In the genomic region with DNA sequence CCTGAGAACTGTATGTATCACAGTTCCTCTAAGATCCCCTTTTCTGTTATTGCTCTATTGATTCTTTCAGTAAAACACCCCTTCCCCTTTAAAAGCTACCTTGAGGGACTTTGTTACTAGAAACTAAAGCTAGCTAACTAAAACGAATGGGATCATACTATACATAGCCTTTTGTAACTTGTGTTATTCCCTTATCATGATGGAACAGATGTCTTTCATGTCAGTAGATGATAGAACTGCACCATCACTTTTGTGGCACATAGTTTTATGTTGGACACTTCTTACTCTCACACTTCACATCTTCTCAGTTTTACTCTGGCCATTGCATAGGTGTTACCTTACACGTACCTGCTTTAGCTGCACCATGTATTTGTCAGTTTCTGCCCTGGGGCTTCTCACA, we compare ENCODE assay signal across 1 cellular context.
TF ChIP-seq lines count a peak whose summit lies in the region.

No MANE protein-coding gene starts in this region.

TF ChIP-seq in K562, 482 proteins besides CTCF, POLR2A, EP300 and RAD21 (continues in another document):
- TF ChIP-seq CBX3 (IDR thresholded peaks at IDR 0.05; ENCODE audit: borderline replicate concordance in 1 of 2, low read length in 2 of 2) (no peak), JUND (IDR thresholded peaks at IDR 0.05; ENCODE audit: borderline replicate concordance, low read depth, low read length) (0 out of 2 replicates have a peak, but pooled peaks have one; percentile 5), JUND (tag; IDR thresholded peaks at IDR 0.05; ENCODE audit: borderline replicate concordance, low read depth, low read length) (peak; percentile 31; the same call in 1 of the 3 replicates), RBM17 (IDR thresholded peaks at IDR 0.05; ENCODE audit: borderline replicate concordance, low read depth, low read length) (no peak), PRPF4 (IDR thresholded peaks at IDR 0.05; ENCODE audit: insufficient read depth, low read depth, low read length, poor library complexity, severe bottlenecking) (no peak), SMC3 (conservative IDR thresholded peaks at IDR 0.05; ENCODE audit: insufficient read depth, low read depth, low read length) (no peak), ZNF717 (CRISPR knock-in tag; IDR thresholded peaks at IDR 0.05) (no peak), ZNF551 (CRISPR knock-in tag; IDR thresholded peaks at IDR 0.05) (no peak), DNMT1 (IDR thresholded peaks at IDR 0.05) (no peak), YBX1 (IDR thresholded peaks at IDR 0.05) (no peak), ZNF174 (CRISPR knock-in tag; IDR thresholded peaks at IDR 0.05) (no peak), DPF2 (IDR thresholded peaks at IDR 0.05) (peak; percentile 74), TAL1 (IDR thresholded peaks at IDR 0.05) (peak; percentile 72), ZNF175 (CRISPR knock-in tag; IDR thresholded peaks at IDR 0.05; ENCODE audit: low read depth) (no peak), MEIS2 (IDR thresholded peaks at IDR 0.05; ENCODE audit: partially characterized antibody) (peak; percentile 91), CBX8 (IDR thresholded peaks at IDR 0.05; ENCODE audit: borderline replicate concordance, extremely low read depth, low read depth, low read length, poor library complexity, severe bottlenecking) (no peak), NCOR1 (IDR thresholded peaks at IDR 0.05) (peak; percentile 41; the same call in 1 of the 2 replicates), ZKSCAN8 (CRISPR knock-in tag; IDR thresholded peaks at IDR 0.05) (no peak), STAG1 (CRISPR knock-in tag; IDR thresholded peaks at IDR 0.05; ENCODE audit: borderline replicate concordance) (no peak), GTF2F1 (IDR thresholded peaks at IDR 0.05; ENCODE audit: low read depth, low read length) (no peak), HNRNPLL (IDR thresholded peaks at IDR 0.05; ENCODE audit: low read depth, low read length, poor library complexity, severe bottlenecking) (no peak), RBM25 (IDR thresholded peaks at IDR 0.05; ENCODE audit: low read depth, low read length, severe bottlenecking) (no peak), POLR2AphosphoS5 (IDR thresholded peaks at IDR 0.05; ENCODE audit: control insufficient read depth, insufficient read depth, low read depth, low read length) (no peak), DACH1 (IDR thresholded peaks at IDR 0.05; ENCODE audit: partially characterized antibody) (no peak), ATF7 (IDR thresholded peaks at IDR 0.05) (0 out of 2 replicates have a peak, but pooled peaks have one; percentile 13), LEF1 (IDR thresholded peaks at IDR 0.05) (peak; percentile 51; the same call in 1 of the 2 replicates), CCNT2 (IDR thresholded peaks at IDR 0.05; ENCODE audit: borderline replicate concordance, extremely low read depth, insufficient read length, low read depth, low read length) (no peak), SMAD1 (IDR thresholded peaks at IDR 0.05; ENCODE audit: low read depth, low read length, partially characterized antibody) (no peak), ZNF699 (CRISPR knock-in tag; IDR thresholded peaks at IDR 0.05; ENCODE audit: insufficient replicate concordance) (no peak), NFIC (IDR thresholded peaks at IDR 0.05) (no peak), CBFA2T2 (conservative IDR thresholded peaks at IDR 0.05) (peak; percentile 43), ZFP1 (CRISPR knock-in tag; IDR thresholded peaks at IDR 0.05) (no peak), SMARCA4 (IDR thresholded peaks at IDR 0.05) (peak; percentile 79), MCM3 (IDR thresholded peaks at IDR 0.05) (no peak), ZNF311 (CRISPR knock-in tag; IDR thresholded peaks at IDR 0.05) (no peak), CHD4 (IDR thresholded peaks at IDR 0.05; ENCODE audit: insufficient read depth, insufficient replicate concordance, low read depth, low read length, poor library complexity, severe bottlenecking) (no peak), SOX6 (IDR thresholded peaks at IDR 0.05) (0 out of 2 replicates have a peak, but pooled peaks have one; percentile 26), GATAD2B (IDR thresholded peaks at IDR 0.05; ENCODE audit: borderline replicate concordance) (no peak)
- TF ChIP-seq, protein P1, sequence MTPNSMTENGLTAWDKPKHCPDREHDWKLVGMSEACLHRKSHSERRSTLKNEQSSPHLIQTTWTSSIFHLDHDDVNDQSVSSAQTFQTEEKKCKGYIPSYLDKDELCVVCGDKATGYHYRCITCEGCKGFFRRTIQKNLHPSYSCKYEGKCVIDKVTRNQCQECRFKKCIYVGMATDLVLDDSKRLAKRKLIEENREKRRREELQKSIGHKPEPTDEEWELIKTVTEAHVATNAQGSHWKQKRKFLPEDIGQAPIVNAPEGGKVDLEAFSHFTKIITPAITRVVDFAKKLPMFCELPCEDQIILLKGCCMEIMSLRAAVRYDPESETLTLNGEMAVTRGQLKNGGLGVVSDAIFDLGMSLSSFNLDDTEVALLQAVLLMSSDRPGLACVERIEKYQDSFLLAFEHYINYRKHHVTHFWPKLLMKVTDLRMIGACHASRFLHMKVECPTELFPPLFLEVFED (CRISPR knock-in tag; conservative IDR thresholded peaks at IDR 0.05): no peak
- TF ChIP-seq, protein P2, sequence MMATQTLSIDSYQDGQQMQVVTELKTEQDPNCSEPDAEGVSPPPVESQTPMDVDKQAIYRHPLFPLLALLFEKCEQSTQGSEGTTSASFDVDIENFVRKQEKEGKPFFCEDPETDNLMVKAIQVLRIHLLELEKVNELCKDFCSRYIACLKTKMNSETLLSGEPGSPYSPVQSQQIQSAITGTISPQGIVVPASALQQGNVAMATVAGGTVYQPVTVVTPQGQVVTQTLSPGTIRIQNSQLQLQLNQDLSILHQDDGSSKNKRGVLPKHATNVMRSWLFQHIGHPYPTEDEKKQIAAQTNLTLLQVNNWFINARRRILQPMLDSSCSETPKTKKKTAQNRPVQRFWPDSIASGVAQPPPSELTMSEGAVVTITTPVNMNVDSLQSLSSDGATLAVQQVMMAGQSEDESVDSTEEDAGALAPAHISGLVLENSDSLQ (IDR thresholded peaks at IDR 0.05): peak; percentile 62
- TF ChIP-seq, protein P3, sequence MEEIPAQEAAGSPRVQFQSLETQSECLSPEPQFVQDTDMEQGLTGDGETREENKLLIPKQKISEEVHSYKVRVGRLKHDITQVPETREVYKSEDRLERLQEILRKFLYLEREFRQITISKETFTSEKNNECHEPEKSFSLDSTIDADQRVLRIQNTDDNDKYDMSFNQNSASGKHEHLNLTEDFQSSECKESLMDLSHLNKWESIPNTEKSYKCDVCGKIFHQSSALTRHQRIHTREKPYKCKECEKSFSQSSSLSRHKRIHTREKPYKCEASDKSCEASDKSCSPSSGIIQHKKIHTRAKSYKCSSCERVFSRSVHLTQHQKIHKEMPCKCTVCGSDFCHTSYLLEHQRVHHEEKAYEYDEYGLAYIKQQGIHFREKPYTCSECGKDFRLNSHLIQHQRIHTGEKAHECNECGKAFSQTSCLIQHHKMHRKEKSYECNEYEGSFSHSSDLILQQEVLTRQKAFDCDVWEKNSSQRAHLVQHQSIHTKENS (CRISPR knock-in tag; IDR thresholded peaks at IDR 0.05): no peak
- TF ChIP-seq, protein P4, sequence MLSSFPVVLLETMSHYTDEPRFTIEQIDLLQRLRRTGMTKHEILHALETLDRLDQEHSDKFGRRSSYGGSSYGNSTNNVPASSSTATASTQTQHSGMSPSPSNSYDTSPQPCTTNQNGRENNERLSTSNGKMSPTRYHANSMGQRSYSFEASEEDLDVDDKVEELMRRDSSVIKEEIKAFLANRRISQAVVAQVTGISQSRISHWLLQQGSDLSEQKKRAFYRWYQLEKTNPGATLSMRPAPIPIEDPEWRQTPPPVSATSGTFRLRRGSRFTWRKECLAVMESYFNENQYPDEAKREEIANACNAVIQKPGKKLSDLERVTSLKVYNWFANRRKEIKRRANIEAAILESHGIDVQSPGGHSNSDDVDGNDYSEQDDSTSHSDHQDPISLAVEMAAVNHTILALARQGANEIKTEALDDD (IDR thresholded peaks at IDR 0.05): peak; percentile 89
- TF ChIP-seq, protein P5, sequence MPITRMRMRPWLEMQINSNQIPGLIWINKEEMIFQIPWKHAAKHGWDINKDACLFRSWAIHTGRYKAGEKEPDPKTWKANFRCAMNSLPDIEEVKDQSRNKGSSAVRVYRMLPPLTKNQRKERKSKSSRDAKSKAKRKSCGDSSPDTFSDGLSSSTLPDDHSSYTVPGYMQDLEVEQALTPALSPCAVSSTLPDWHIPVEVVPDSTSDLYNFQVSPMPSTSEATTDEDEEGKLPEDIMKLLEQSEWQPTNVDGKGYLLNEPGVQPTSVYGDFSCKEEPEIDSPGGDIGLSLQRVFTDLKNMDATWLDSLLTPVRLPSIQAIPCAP (CRISPR knock-in tag; IDR thresholded peaks at IDR 0.05; ENCODE audit: borderline replicate concordance): no peak
- TF ChIP-seq, protein P6, sequence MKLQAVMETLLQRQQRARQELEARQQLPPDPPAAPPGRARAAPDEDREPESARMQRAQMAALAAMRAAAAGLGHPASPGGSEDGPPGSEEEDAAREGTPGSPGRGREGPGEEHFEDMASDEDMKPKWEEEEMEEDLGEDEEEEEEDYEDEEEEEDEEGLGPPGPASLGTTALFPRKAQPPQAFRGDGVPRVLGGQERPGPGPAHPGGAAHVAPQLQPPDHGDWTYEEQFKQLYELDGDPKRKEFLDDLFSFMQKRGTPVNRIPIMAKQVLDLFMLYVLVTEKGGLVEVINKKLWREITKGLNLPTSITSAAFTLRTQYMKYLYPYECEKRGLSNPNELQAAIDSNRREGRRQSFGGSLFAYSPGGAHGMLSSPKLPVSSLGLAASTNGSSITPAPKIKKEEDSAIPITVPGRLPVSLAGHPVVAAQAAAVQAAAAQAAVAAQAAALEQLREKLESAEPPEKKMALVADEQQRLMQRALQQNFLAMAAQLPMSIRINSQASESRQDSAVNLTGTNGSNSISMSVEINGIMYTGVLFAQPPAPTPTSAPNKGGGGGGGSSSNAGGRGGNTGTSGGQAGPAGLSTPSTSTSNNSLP (IDR thresholded peaks at IDR 0.05; ENCODE audit: borderline replicate concordance, low read depth, low read length): peak; percentile 52; the same call in 1 of the 2 replicates
- TF ChIP-seq, protein P7, sequence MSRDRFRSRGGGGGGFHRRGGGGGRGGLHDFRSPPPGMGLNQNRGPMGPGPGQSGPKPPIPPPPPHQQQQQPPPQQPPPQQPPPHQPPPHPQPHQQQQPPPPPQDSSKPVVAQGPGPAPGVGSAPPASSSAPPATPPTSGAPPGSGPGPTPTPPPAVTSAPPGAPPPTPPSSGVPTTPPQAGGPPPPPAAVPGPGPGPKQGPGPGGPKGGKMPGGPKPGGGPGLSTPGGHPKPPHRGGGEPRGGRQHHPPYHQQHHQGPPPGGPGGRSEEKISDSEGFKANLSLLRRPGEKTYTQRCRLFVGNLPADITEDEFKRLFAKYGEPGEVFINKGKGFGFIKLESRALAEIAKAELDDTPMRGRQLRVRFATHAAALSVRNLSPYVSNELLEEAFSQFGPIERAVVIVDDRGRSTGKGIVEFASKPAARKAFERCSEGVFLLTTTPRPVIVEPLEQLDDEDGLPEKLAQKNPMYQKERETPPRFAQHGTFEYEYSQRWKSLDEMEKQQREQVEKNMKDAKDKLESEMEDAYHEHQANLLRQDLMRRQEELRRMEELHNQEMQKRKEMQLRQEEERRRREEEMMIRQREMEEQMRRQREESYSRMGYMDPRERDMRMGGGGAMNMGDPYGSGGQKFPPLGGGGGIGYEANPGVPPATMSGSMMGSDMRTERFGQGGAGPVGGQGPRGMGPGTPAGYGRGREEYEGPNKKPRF (IDR thresholded peaks at IDR 0.05; ENCODE audit: low read depth, low read length): no peak
